29 cellular contexts compared by ENCODE assay signal in genomic region chr12:98951401-98951800, GRCh38.
"Had no signal": no experiment of that assay in that cellular context is flagged by ENCODE, and none has a peak within 500 bp of the region (broad histone marks: within the 10 kb centered on the region; RNA-seq: fewer than 3 reads in every experiment).

No MANE protein-coding gene starts in this region.

- DNase-seq: activated B cell treated with CpG ODN at 0.5 μM for 24 hours; activated CD4-positive, alpha-beta memory T cell treated with anti-CD3 and anti-CD28 coated beads for 36 hours; activated CD4-positive, alpha-beta T cell treated with anti-CD3 and anti-CD28 coated beads for 4 hours; activated CD4-positive, alpha-beta T cell treated with anti-CD3 and anti-CD28 coated beads, Interleukin-2, amount 50 U/mL, for 1 hour; activated CD4-positive, CD25-positive, alpha-beta regulatory T cell treated with anti-CD3 and anti-CD28 coated beads, Interleukin-2, amount 50 U/mL, for 72 hours; activated CD8-positive, alpha-beta memory T cell treated with anti-CD3 and anti-CD28 coated beads, Interleukin-2, amount 50 U/mL, for 4 hours; activated effector memory CD4-positive, alpha-beta T cell treated with Interleukin-2 at 50 U/mL for 16 hours; activated naive CD4-positive, alpha-beta T cell treated with anti-CD3 and anti-CD28 coated beads, Interleukin-2, amount 10 ng/mL, durations not matched to agents 7 days and 5 days; activated naive CD8-positive, alpha-beta T cell treated with anti-CD3 and anti-CD28 coated beads, Interleukin-2, amount 50 U/mL, for 24 hours; activated T-cell treated with anti-CD3 and anti-CD28 coated beads for 4 hours; activated T-cell treated with anti-CD3 and anti-CD28 coated beads, Interleukin-2, amount 50 U/mL, for 4 hours; anterior cingulate cortex; Karpas-422; KBM-7; MG63; NCI-H1048; NCI-H1436 treated with DMSO at 0.1 percent for 48 hours; NCI-H187 treated with DMSO at 0.1 percent for 48 hours; NCI-H2081; NCI-H345; NCI-H524 treated with DMSO at 0.1 percent for 48 hours; NCI-H748 treated with DMSO at 0.1 percent for 48 hours; NK-92 treated with Interleukin-12 subunit alpha and Interleukin-12 subunit beta, amount 100 ng/mL, for 24 hours; PC-9; SIG-M5; SW 1271; T-helper 1 cell; T-helper 2 cell; T-helper 9 cell had no signal
